ENCODE assay signal across 14 cellular contexts in the genomic region with DNA sequence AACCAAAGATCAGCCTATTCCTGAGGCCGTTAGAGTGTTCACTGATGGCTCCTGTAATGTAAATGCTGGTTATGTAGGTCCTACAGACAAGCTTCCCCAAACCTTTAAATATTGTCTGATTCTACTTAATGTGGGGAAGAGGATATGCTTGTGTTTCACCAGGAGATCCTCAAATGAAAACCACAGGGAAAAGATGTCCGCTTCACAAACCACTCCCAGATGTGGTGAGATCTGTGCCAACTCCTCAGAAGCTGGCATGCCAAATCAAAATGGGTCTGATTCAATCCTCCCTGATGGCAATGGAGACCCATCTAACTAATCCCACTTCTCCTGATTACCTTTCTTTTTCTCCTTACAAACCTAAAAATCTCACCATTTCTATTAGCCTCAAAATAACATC. TPM values are rescaled to one million over a fixed set of nuclear protein-coding genes. Genes with fewer than 3 reads are reported as not detected.
"Had no signal": no experiment of that assay in that cellular context is flagged by ENCODE, and none has a peak within 500 bp of the region (broad histone marks: within the 10 kb centered on the region; RNA-seq: fewer than 3 reads in every experiment).

No MANE protein-coding gene starts in this region.

RNA-seq across cellular contexts. Expression of a gene that starts 15.5 kb away (rescaled TPM):
- total RNA-seq: activated CD4-positive, alpha-beta memory T cell treated with anti-CD3 and anti-CD28 coated beads, Interleukin-2, amount 10 ng/mL, durations not matched to agents 7 days and 5 days; activated CD4-positive, alpha-beta T cell treated with anti-CD3 and anti-CD28 coated beads, Interleukin-2, amount 10 ng/mL, durations not matched to agents 7 days and 5 days; activated CD8-positive, alpha-beta memory T cell treated with anti-CD3 and anti-CD28 coated beads, Interleukin-2, amount 10 ng/mL, durations not matched to agents 7 days and 5 days; activated CD8-positive, alpha-beta T cell treated with anti-CD3 and anti-CD28 coated beads, Interleukin-2, amount 10 ng/mL, durations not matched to agents 7 days and 5 days; activated naive CD8-positive, alpha-beta T cell treated with anti-CD3 and anti-CD28 coated beads, Interleukin-2, amount 10 ng/mL, durations not matched to agents 7 days and 5 days; activated T-helper 2 cell treated with anti-CD3 and anti-CD28 coated beads, Interferon-gamma antibody, Interleukin-2, Interleukin-4, amounts not matched to agents 10 μg/mL and 5 μg/mL and 100 μg/mL, durations not matched to agents 14 hours and 24 hours and 36 hours; ascending aorta; bronchial epithelial cell; cardiac muscle cell; T-cell; T-helper 1 cell treated with Interleukin-12 subunit alpha and Interleukin-12 subunit beta and Interleukin-4 antibody, amounts not matched to agents 30 ng/mL and 1 ng/mL, for 36 hours; T-helper 17 cell; T-helper 2 cell treated with Interferon-gamma antibody and Interleukin-4, amounts not matched to agents 100 ng/mL and 5 ng/mL, for 36 hours; WTC11 had no signal
- polyA plus RNA-seq: cardiac muscle cell had no signal
